ENCODE assay signal across 14 cellular contexts in genomic region chr12:70853326-70853725, GRCh38.
A peak's percentile ranks its signal among the peaks of the same experiment; 100 is the strongest.
DNase-seq lines count a peak whose midpoint lies in the region; ATAC-seq and TF ChIP-seq lines count a peak whose summit lies in the region.
"Had no signal": no experiment of that assay in that cellular context is flagged by ENCODE, and none has a peak within 500 bp of the region (broad histone marks: within the 10 kb centered on the region; RNA-seq: fewer than 3 reads in every experiment).

No MANE protein-coding gene starts in this region.

- H3K27ac ChIP-seq in WERI-Rb-1 (peak overlapping the region; percentile 77), gastroesophageal sphincter (no peak overlapping the region), sigmoid colon (peak overlapping the region in 1 of 4 donors; percentile 3)
- H3K27ac ChIP-seq: HL-60 had no signal

- DNase-seq in GM03348 (ENCODE audit: low spot score) (peak; percentile 66), WERI-Rb-1 (no peak), sigmoid colon (peak; percentile 61), HT-29 (ENCODE audit: low spot score) (no peak), NCI-H526 treated with DMSO at 0.1 percent for 48 hours (lab: John Stamatoyannopoulos, UW) (no peak)
- DNase-seq: CD4-positive, CD25-positive, alpha-beta regulatory T cell; GF-D8; NCI-H446 treated with DMSO at 0.1 percent for 48 hours; stimulated activated CD4-positive, alpha-beta T cell treated with anti-CD3 and anti-CD28 coated beads, Interleukin-4, amount 100 ng/mL, for 24 hours had no signal

- TF ChIP-seq CTCF in WERI-Rb-1 (IDR thresholded peaks at IDR 0.05; ENCODE audit: low read depth, low read length) (no peak), gastroesophageal sphincter (IDR thresholded peaks at IDR 0.05) (no peak), sigmoid colon (IDR thresholded peaks at IDR 0.05) (no peak)

- TF ChIP-seq POLR2A in gastroesophageal sphincter (IDR thresholded peaks at IDR 0.05) (no peak), sigmoid colon (IDR thresholded peaks at IDR 0.05) (no peak)

- H3K4me1 ChIP-seq in gastroesophageal sphincter (no peaks in the 10 kb centered on the region), sigmoid colon (no peaks in the 10 kb centered on the region)

- ATAC-seq in gastroesophageal sphincter, result peak; percentile 75
- ATAC-seq in GM21381 (IDR thresholded peaks at IDR 0.05; ENCODE audit: unreplicated experiment), result no peak
- no peak for ATAC-seq in GM21447 (IDR thresholded peaks at IDR 0.05; ENCODE audit: unreplicated experiment)
- ATAC-seq: activated naive CD4-positive, alpha-beta T cell treated with anti-CD3 and anti-CD28 coated beads, Interleukin-2, amount 50 U/mL, for 72 hours had no signal

- H3K36me3 ChIP-seq in WERI-Rb-1 (no peaks in the 10 kb centered on the region), gastroesophageal sphincter (no peaks in the 10 kb centered on the region), sigmoid colon (no peaks in the 10 kb centered on the region)

- no peak overlapping the region for H3K4me3 ChIP-seq in WERI-Rb-1 (ENCODE audit: low read depth, low read length)
- H3K4me3 ChIP-seq in gastroesophageal sphincter, result no peak overlapping the region
- no peak overlapping the region for H3K4me3 ChIP-seq in sigmoid colon

- H3K9me3 ChIP-seq in WERI-Rb-1 (ENCODE audit: severe bottlenecking) (no peaks in the 10 kb centered on the region), gastroesophageal sphincter (no peaks in the 10 kb centered on the region), sigmoid colon (no peaks in the 10 kb centered on the region)

- no peak for TF ChIP-seq EP300 in gastroesophageal sphincter (IDR thresholded peaks at IDR 0.05)
- no peak for TF ChIP-seq EP300 in sigmoid colon (IDR thresholded peaks at IDR 0.05)

- intact Hi-C loops in sigmoid colon (cut with DNase I), result no loop called here

- 68 to 70% methylated on average over 3 of the region's 3 CpGs for WGBS in gastroesophageal sphincter (ENCODE audit: low coverage in 1 of 2), 2 donors
- WGBS in sigmoid colon, 2 donors, result 80 to 85% methylated on average over 3 of the region's 3 CpGs

- H3K27me3 ChIP-seq in WERI-Rb-1 (ENCODE audit: insufficient read depth, low read depth, severe bottlenecking) (no peaks in the 10 kb centered on the region), gastroesophageal sphincter (no peaks in the 10 kb centered on the region), sigmoid colon (no peaks in the 10 kb centered on the region)

Comparison
In these comparisons a context has a peak if more than half of its experiments do, and no peak if none do; other contexts are left out.
1. DNase-seq: peak in GM03348 (single experiment) and sigmoid colon (single experiment); none in WERI-Rb-1 (single experiment), HT-29 (single experiment) and NCI-H526 treated with DMSO at 0.1 percent for 48 hours (single experiment).